ENCODE assay signal across 10 cellular contexts in the genomic region with DNA sequence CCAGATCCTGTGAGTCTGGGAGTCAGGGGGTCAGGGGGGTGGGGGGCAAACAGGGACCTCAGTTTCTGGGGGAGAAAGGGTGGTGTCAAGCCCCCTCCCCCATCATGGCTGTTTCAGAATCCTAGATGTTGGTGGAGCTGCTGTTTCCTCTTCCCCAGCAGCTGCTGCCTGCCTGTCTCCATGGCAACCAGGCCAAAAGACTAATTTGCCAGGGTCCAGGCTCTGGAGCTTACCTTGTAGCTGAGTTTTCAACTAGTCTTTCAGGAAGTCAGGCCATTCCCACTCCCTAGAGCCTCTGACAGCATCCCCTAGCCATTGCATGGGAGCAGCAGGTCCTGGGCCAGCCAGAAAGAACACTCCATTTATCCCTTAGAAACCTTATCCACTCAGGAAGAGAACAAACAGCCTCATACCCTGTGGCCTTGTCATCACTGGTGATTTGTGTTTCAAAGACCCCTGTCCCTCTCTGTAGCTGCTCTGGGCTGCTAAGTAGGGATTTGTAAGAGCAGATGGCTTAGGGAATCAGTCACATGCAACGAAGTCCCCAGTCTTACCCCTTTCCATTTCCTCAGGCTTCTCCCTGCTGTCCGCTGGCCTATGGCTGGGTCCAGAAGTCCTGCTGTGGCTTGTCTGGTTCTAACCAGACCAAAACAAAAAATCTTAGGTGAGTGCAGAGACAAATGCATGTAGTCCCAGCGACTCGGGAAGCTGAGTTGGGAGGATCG. TPM values are rescaled to one million over a fixed set of nuclear protein-coding genes. Genes with fewer than 3 reads are reported as not detected.
DNase-seq lines count a peak whose midpoint lies in the region; ATAC-seq and TF ChIP-seq lines count a peak whose summit lies in the region.
"Had no signal": no experiment of that assay in that cellular context is flagged by ENCODE, and none has a peak within 500 bp of the region (broad histone marks: within the 10 kb centered on the region; RNA-seq: fewer than 3 reads in every experiment).

No MANE protein-coding gene starts in this region.

- peaks cover 7% of the 10 kb centered on the region for H3K4me1 Mint-ChIP-seq in activated CD4-positive, alpha-beta T cell treated with anti-CD3 and anti-CD28 coated beads, Interleukin-2, amount 10 ng/mL, durations not matched to agents 24 days and 14 days

- ATAC-seq in HG03095 (IDR thresholded peaks at IDR 0.05; ENCODE audit: unreplicated experiment) = no peak

- no peak for TF ChIP-seq CTCF in esophagus muscularis mucosa (IDR thresholded peaks at IDR 0.05)

- peak overlapping the region; percentile 43; the same call in 1 of the 2 replicates for H3K4me3 ChIP-seq in SJCRH30
- H3K4me3 ChIP-seq in esophagus muscularis mucosa = no peak overlapping the region
- H3K4me3 ChIP-seq: coronary artery, PC-9 had no signal

- no peaks in the 10 kb centered on the region for H3K9me3 Mint-ChIP-seq in activated CD4-positive, alpha-beta T cell treated with anti-CD3 and anti-CD28 coated beads, Interleukin-2, amount 10 ng/mL, durations not matched to agents 24 days and 14 days

- TF ChIP-seq EP300 in esophagus muscularis mucosa (IDR thresholded peaks at IDR 0.05) = no peak

- H3K27ac ChIP-seq in SJCRH30 = peak overlapping the region; percentile 44; the same call in 1 of the 2 replicates
- H3K27ac ChIP-seq in esophagus muscularis mucosa (replicated peaks in 1 of 4) = no peak overlapping the region
- H3K27ac ChIP-seq: coronary artery, PC-9 had no signal

- no peak overlapping the region for H3K27ac Mint-ChIP-seq in activated CD4-positive, alpha-beta T cell treated with anti-CD3 and anti-CD28 coated beads, Interleukin-2, amount 10 ng/mL, durations not matched to agents 24 days and 14 days

- H3K9me3 ChIP-seq in SJCRH30 (replicated peaks) (no peaks in the 10 kb centered on the region), esophagus muscularis mucosa (no peaks in the 10 kb centered on the region)

- H3K27me3 Mint-ChIP-seq in activated CD4-positive, alpha-beta T cell treated with anti-CD3 and anti-CD28 coated beads, Interleukin-2, amount 10 ng/mL, durations not matched to agents 24 days and 14 days = peaks cover 47% of the 10 kb centered on the region

- 100% methylated on average over 5 of the region's 5 CpGs for WGBS in esophagus muscularis mucosa

- DNase-seq in DMS153 (lab: John Stamatoyannopoulos, UW) (peak; percentile 79), NCI-H1417 treated with DMSO at 0.1 percent for 48 hours (lab: John Stamatoyannopoulos, UW) (peak; percentile 63), SJCRH30 (peak; percentile 90 to 93), left kidney (ENCODE audit: low read depth, low spot score) (peak; percentile 90), NCI-H1048 (lab: John Stamatoyannopoulos, UW) (no peak), esophagus muscularis mucosa (ENCODE audit: extremely low spot score) (no peak)
- no peak for DNase-seq in activated CD4-positive, alpha-beta T cell treated with anti-CD3 and anti-CD28 coated beads, Interleukin-2, amount 10 ng/mL, durations not matched to agents 24 days and 14 days
- DNase-seq: PC-9 had no signal

- intact Hi-C loops in activated CD4-positive, alpha-beta T cell treated with anti-CD3 and anti-CD28 coated beads, Interleukin-2, amount 10 ng/mL, durations not matched to agents 24 days and 14 days (cut with micrococcal nuclease) = no loop called here
- intact Hi-C loops in esophagus muscularis mucosa (cut with DNase I) = no loop called here

- no peak for TF ChIP-seq POLR2A in esophagus muscularis mucosa (IDR thresholded peaks at IDR 0.05; ENCODE audit: low read depth)

- H3K4me3 Mint-ChIP-seq in activated CD4-positive, alpha-beta T cell treated with anti-CD3 and anti-CD28 coated beads, Interleukin-2, amount 10 ng/mL, durations not matched to agents 24 days and 14 days = no peak overlapping the region

- H3K4me1 ChIP-seq in SJCRH30 (peaks cover 15% of the 10 kb centered on the region), esophagus muscularis mucosa (peaks cover 5 to 17% (median 12%) of the 10 kb centered on the region in 4 donors)

- H3K36me3 ChIP-seq in SJCRH30 = no peaks in the 10 kb centered on the region
- H3K36me3 ChIP-seq in esophagus muscularis mucosa = no peaks in the 10 kb centered on the region

- no peaks in the 10 kb centered on the region for H3K36me3 Mint-ChIP-seq in activated CD4-positive, alpha-beta T cell treated with anti-CD3 and anti-CD28 coated beads, Interleukin-2, amount 10 ng/mL, durations not matched to agents 24 days and 14 days (ENCODE audit: low read depth)

- H3K27me3 ChIP-seq in SJCRH30 (no peaks in the 10 kb centered on the region), esophagus muscularis mucosa (peaks cover 0 to 7% (median 2%) of the 10 kb centered on the region in 4 donors)

RNA-seq across cellular contexts. Expression of a gene that starts 21.5 kb away (rescaled TPM):
- total RNA-seq in SJCRH30 (2014; rRNA removed; shearing (Covaris generic)) = 1,028 and 1,091 TPM in 2 replicates
- total RNA-seq in activated CD4-positive, alpha-beta T cell treated with anti-CD3 and anti-CD28 coated beads, Interleukin-2, amount 10 ng/mL, durations not matched to agents 24 days and 14 days = 247 and 255 TPM in 2 replicates
- total RNA-seq in esophagus muscularis mucosa = 10 to 100 TPM; 15.0 to 25.7 (median 16.8) TPM

RNA-seq across cellular contexts. Expression of a gene that starts 52.2 kb away (rescaled TPM):
- 2.1 and 2.4 TPM in 2 replicates for total RNA-seq in SJCRH30 (2014; rRNA removed; shearing (Covaris generic))
- total RNA-seq in activated CD4-positive, alpha-beta T cell treated with anti-CD3 and anti-CD28 coated beads, Interleukin-2, amount 10 ng/mL, durations not matched to agents 24 days and 14 days = 6.6 and 6.8 TPM in 2 replicates
- total RNA-seq in esophagus muscularis mucosa = 1 to 10 TPM; 4.6 to 9.3 (median 8.0) TPM

Comparison
In these comparisons a context has a peak if more than half of its experiments do, and no peak if none do; other contexts are left out.
1. DNase-seq: peak in DMS153 (single experiment), NCI-H1417 treated with DMSO at 0.1 percent for 48 hours (single experiment), SJCRH30 (2 of 2) and left kidney (single experiment); none in activated CD4-positive, alpha-beta T cell treated with anti-CD3 and anti-CD28 coated beads, Interleukin-2, amount 10 ng/mL, durations not matched to agents 24 days and 14 days (single experiment), NCI-H1048 (single experiment) and esophagus muscularis mucosa (single experiment).